8 cellular contexts compared by ENCODE assay signal in genomic region chr1:12124693-12125421, GRCh38. TPM values are rescaled to one million over a fixed set of nuclear protein-coding genes. Genes with fewer than 3 reads are reported as not detected.
A peak's percentile ranks its signal among the peaks of the same experiment; 100 is the strongest.
DNase-seq lines count a peak whose midpoint lies in the region; ATAC-seq, FAIRE-seq and TF ChIP-seq lines count a peak whose summit lies in the region.

No MANE protein-coding gene starts in this region.

- no peaks in the 10 kb centered on the region for H3K27me3 ChIP-seq in CD4-positive, alpha-beta T cell (ENCODE audit: control insufficient read depth, insufficient read depth, low read length)
- H3K27me3 ChIP-seq in HL-60 (ENCODE audit: insufficient read depth, poor library complexity, severe bottlenecking): no peaks in the 10 kb centered on the region

- peak; percentile 75 for ATAC-seq in CD4-positive, alpha-beta T cell (ENCODE audit: poor library complexity)
- no peak for ATAC-seq in HG02642 (IDR thresholded peaks at IDR 0.05; ENCODE audit: poor library complexity, unreplicated experiment)

- peak overlapping the region; percentile 71 for H3K4me3 Mint-ChIP-seq in CD4-positive, alpha-beta T cell

- FAIRE-seq in RCC 7860 (lab: Jason Lieb, UNC): peak; percentile 69

- H3K27ac ChIP-seq in CD4-positive, alpha-beta T cell (ENCODE audit: low read depth, low read length): no peak overlapping the region
- peak overlapping the region; percentile 67 for H3K27ac ChIP-seq in HL-60 (replicated peaks)
- H3K27ac ChIP-seq in substantia nigra (ENCODE audit: low read depth, low read length, poor library complexity, severe bottlenecking): no peak overlapping the region

- intact Hi-C loops in CD4-positive, alpha-beta T cell (cut with DNase I, micrococcal nuclease): loop anchor here (1.0 to 5.0 kb wide), 3 partner anchors 44 to 288 kb away; no protein-coding TSS in a partner anchor

- CTCF ChIA-PET in CD4-positive, alpha-beta T cell (lab: Charles Lee): interaction anchor here (0.6 to 5.4 kb wide), 33 partner anchors 9 to 158 kb away, joined by 3 to 142 read pairs (median 8); partner anchors contain the start of genes TNFRSF1B and VPS13D

- H3K4me3 ChIP-seq in HL-60 (replicated peaks; ENCODE audit: insufficient read depth, low read length) (no peak overlapping the region), fibroblast of villous mesenchyme (ENCODE audit: low read depth, low read length) (no peak overlapping the region)

- peaks cover 45% of the 10 kb centered on the region for H3K4me1 Mint-ChIP-seq in CD4-positive, alpha-beta T cell (ENCODE audit: low read depth)

- peaks cover 3% of the 10 kb centered on the region for H3K9me3 Mint-ChIP-seq in CD4-positive, alpha-beta T cell

- peak overlapping the region; percentile 24 for H3K27ac Mint-ChIP-seq in CD4-positive, alpha-beta T cell

- H3K27me3 Mint-ChIP-seq in CD4-positive, alpha-beta T cell: no peaks in the 10 kb centered on the region

- TF ChIP-seq CTCF in CD4-positive, alpha-beta T cell (IDR thresholded peaks at IDR 0.05): peak; percentile 97
- TF ChIP-seq CTCF in HL-60 (IDR thresholded peaks at IDR 0.05; ENCODE audit: insufficient read depth, low read length) (peak; percentile 79), fibroblast of villous mesenchyme (IDR thresholded peaks at IDR 0.05; ENCODE audit: insufficient read depth, low read depth, low read length) (peak; percentile 97)

- DNase-seq in CD4-positive, alpha-beta T cell: peak; percentile 60 to 85 (median 75)
- peak; percentile 48 to 83 for DNase-seq in HL-60 (ENCODE audit: low read depth in 1 of 2, low spot score in 1 of 2)
- DNase-seq in RCC 7860 (ENCODE audit: low spot score): peak; percentile 37
- DNase-seq in activated T-helper 1 cell treated with anti-CD3 and anti-CD28 coated beads, Interleukin-2, amount 50 U/mL, for 16 hours (ENCODE audit: low read depth in 1 of 2, low spot score in 1 of 2): peak; percentile 66 to 76
- peak; percentile 75 for DNase-seq in fibroblast of villous mesenchyme (ENCODE audit: low read depth)
- DNase-seq in occipital lobe (lab: John Stamatoyannopoulos, UW): peak; percentile 15
- DNase-seq in substantia nigra (lab: John Stamatoyannopoulos, UW): peak in 37 of 49 donors; percentile 12 to 73 (median 53)

- POLR2A ChIA-PET in CD4-positive, alpha-beta T cell (lab: Charles Lee): interaction anchor here (0.5 to 2.9 kb wide), 25 partner anchors 11 to 217 kb away, joined by 3 to 68 read pairs (median 4); partner anchors contain the start of genes TNFRSF1B and VPS13D

- no peaks in the 10 kb centered on the region for H3K9me3 ChIP-seq in CD4-positive, alpha-beta T cell (ENCODE audit: control insufficient read depth, low read length)

- H3K36me3 Mint-ChIP-seq in CD4-positive, alpha-beta T cell (ENCODE audit: low read depth): no peaks in the 10 kb centered on the region

RNA-seq across cellular contexts. Expression of gene TNFRSF1B, which starts 41.9 kb away (rescaled TPM):
- total RNA-seq in CD4-positive, alpha-beta T cell: 10 to 100 TPM; 61.9 to 62.6 TPM
- total RNA-seq in fibroblast of villous mesenchyme (8.7 and 25.9 TPM in 2 replicates), occipital lobe (3.1 TPM)

Comparison
In these comparisons a context has a peak if more than half of its experiments do, and no peak if none do; other contexts are left out.
1. DNase-seq: peak in every context shown above with its lines; median percentile 75 in CD4-positive, alpha-beta T cell; 75 in fibroblast of villous mesenchyme; 71 in activated T-helper 1 cell treated with anti-CD3 and anti-CD28 coated beads, Interleukin-2, amount 50 U/mL, for 16 hours; 66 in HL-60; 53 in substantia nigra; 37 in RCC 7860; 15 in occipital lobe.